Comparison of ENCODE assay signal across 26 cellular contexts in genomic region chr1:29519108-29519507, GRCh38.
DNase-seq lines count a peak whose midpoint lies in the region; ATAC-seq, FAIRE-seq and TF ChIP-seq lines count a peak whose summit lies in the region.
"Had no signal": no experiment of that assay in that cellular context is flagged by ENCODE, and none has a peak within 500 bp of the region (broad histone marks: within the 10 kb centered on the region; RNA-seq: fewer than 3 reads in every experiment).

No MANE protein-coding gene starts in this region.

- TF ChIP-seq POLR2A in H1 (IDR thresholded peaks at IDR 0.05; ENCODE audit: control extremely low read depth in 1 of 2, low read depth in 2 of 2, low read length in 2 of 2): no peak

- no peaks in the 10 kb centered on the region for H3K9me3 Mint-ChIP-seq in progenitor cell of endocrine pancreas (ENCODE audit: low read depth)
- H3K9me3 Mint-ChIP-seq in activated naive CD8-positive, alpha-beta T cell treated with anti-CD3 and anti-CD28 coated beads, Interleukin-2, amount 50 U/mL, for 24 hours: no peaks in the 10 kb centered on the region
- H3K9me3 Mint-ChIP-seq: activated CD8-positive, alpha-beta T cell treated with anti-CD3 and anti-CD28 coated beads for 36 hours; CD4-positive, alpha-beta T cell; endodermal cell; IgD-negative memory B cell had no signal

- no peak overlapping the region for H3K18ac ChIP-seq in H1 (ENCODE audit: extremely low read depth, low read length)

- peaks cover 7% of the 10 kb centered on the region for H3K27me3 Mint-ChIP-seq in progenitor cell of endocrine pancreas
- H3K27me3 Mint-ChIP-seq in activated naive CD8-positive, alpha-beta T cell treated with anti-CD3 and anti-CD28 coated beads, Interleukin-2, amount 50 U/mL, for 24 hours: peaks cover 9% of the 10 kb centered on the region
- H3K27me3 Mint-ChIP-seq: dendritic cell treated with granulocyte-macrophage colony-stimulating factor and Interleukin-4, amounts not matched to agents 40 ng/mL and 50 ng/mL, for 4 days had no signal

- no peak overlapping the region for H2BK12ac ChIP-seq in H1 (ENCODE audit: low read depth, low read length)

- no peak overlapping the region for H4K5ac ChIP-seq in H1 (ENCODE audit: insufficient read length, low read depth, low read length)

- no peaks in the 10 kb centered on the region for H3K79me1 ChIP-seq in H1 (ENCODE audit: low read depth, low read length)

- no peak overlapping the region for H3K4me3 ChIP-seq in RWPE2 (ENCODE audit: severe bottlenecking)
- no peak overlapping the region for H3K4me3 ChIP-seq in H1 (ENCODE audit: extremely low read depth in 1 of 4, insufficient read depth in 2 of 4, low read depth in 3 of 4, low read length in 4 of 4)
- H3K4me3 ChIP-seq: ovary had no signal

- H3K9me3 ChIP-seq in RWPE2 (ENCODE audit: severe bottlenecking): no peaks in the 10 kb centered on the region
- H3K9me3 ChIP-seq in H1 (ENCODE audit: insufficient read depth in 2 of 2, low read depth in 1 of 2, low read length in 1 of 2): no peaks in the 10 kb centered on the region
- H3K9me3 ChIP-seq: ovary, SK-N-SH had no signal

- H2BK15ac ChIP-seq in H1 (ENCODE audit: low read length): no peak overlapping the region

- H3K79me2 ChIP-seq in H1 (ENCODE audit: control insufficient read depth in 1 of 2, insufficient read depth in 2 of 2, low read length in 2 of 2): no peaks in the 10 kb centered on the region

- no peak overlapping the region for H2BK5ac ChIP-seq in H1 (ENCODE audit: low read depth, low read length)

- no peak overlapping the region for H3K23ac ChIP-seq in H1 (ENCODE audit: insufficient read length)

- H2AFZ ChIP-seq in H1 (ENCODE audit: low read length): no peak overlapping the region

- H3K4me2 ChIP-seq in H1 (ENCODE audit: insufficient read depth in 1 of 2, low read depth in 2 of 2, low read length in 2 of 2): no peak overlapping the region
- H3K4me2 ChIP-seq: SK-N-SH had no signal

- no peaks in the 10 kb centered on the region for H3K27me3 ChIP-seq in RWPE2 (ENCODE audit: insufficient read depth, poor library complexity, severe bottlenecking)
- peaks cover 0 to 2% (median 0%) of the 10 kb centered on the region in 4 experiments; a peak in 1 of 7 replicates for H3K27me3 ChIP-seq in H1 (replicated peaks in 1 of 4; ENCODE audit: control insufficient read depth in 3 of 4, extremely low read depth in 1 of 4, insufficient read depth in 3 of 4, low read length in 3 of 4)
- H3K27me3 ChIP-seq: ovary had no signal

- no peak overlapping the region for H2BK120ac ChIP-seq in H1 (replicated peaks; ENCODE audit: low read depth, low read length)

- no peak for TF ChIP-seq EP300 in H1 (IDR thresholded peaks at IDR 0.05; ENCODE audit: borderline replicate concordance in 1 of 2, low read depth in 2 of 2, low read length in 2 of 2)

- H3K36me3 Mint-ChIP-seq in progenitor cell of endocrine pancreas (ENCODE audit: insufficient read depth): no peaks in the 10 kb centered on the region
- no peaks in the 10 kb centered on the region for H3K36me3 Mint-ChIP-seq in activated naive CD8-positive, alpha-beta T cell treated with anti-CD3 and anti-CD28 coated beads, Interleukin-2, amount 50 U/mL, for 24 hours (ENCODE audit: low read depth)
- H3K36me3 Mint-ChIP-seq: IgD-negative memory B cell; naive thymus-derived CD4-positive, alpha-beta T cell had no signal

- no peak for FAIRE-seq in H1 (lab: Jason Lieb, UNC)
- FAIRE-seq: D721Med had no signal

- peak; percentile 9 for DNase-seq in D341Med (ENCODE audit: low spot score)
- DNase-seq in RWPE2 (ENCODE audit: low spot score): peak; percentile 11
- no peak for DNase-seq in H1 (ENCODE audit: low read depth in 1 of 2, low spot score in 2 of 2)
- peak; percentile 4 for DNase-seq in progenitor cell of endocrine pancreas (ENCODE audit: low spot score, unreplicated experiment)
- DNase-seq in NCI-H1417 treated with DMSO at 0.1 percent for 48 hours (lab: John Stamatoyannopoulos, UW): no peak
- DNase-seq in activated naive CD8-positive, alpha-beta T cell treated with anti-CD3 and anti-CD28 coated beads, Interleukin-2, amount 50 U/mL, for 24 hours: no peak
- DNase-seq in UCSD-AML1 (lab: John Stamatoyannopoulos, UW; ENCODE audit: unreplicated experiment): no peak
- DNase-seq in SKM-1 (lab: John Stamatoyannopoulos, UW; ENCODE audit: unreplicated experiment): no peak
- DNase-seq: activated CD4-positive, alpha-beta T cell treated with anti-CD3 and anti-CD28 coated beads for 36 hours; activated CD8-positive, alpha-beta T cell treated with anti-CD3 and anti-CD28 coated beads for 36 hours; activated T-cell treated with anti-CD3 and anti-CD28 coated beads, Interleukin-2, amount 50 U/mL, for 1 hour; AML-193; caudate nucleus; CD4-positive, alpha-beta T cell; endodermal cell; foreskin fibroblast; SK-N-SH; stimulated activated CD4-positive, alpha-beta T cell treated with anti-CD3 and anti-CD28 coated beads, Interleukin-2, amount 100 ng/mL, for 24 hours; stimulated activated naive CD8-positive, alpha-beta T cell treated with anti-CD3 and anti-CD28 coated beads, Interleukin-15, Interleukin-2, amounts not matched to agents 100 U/mL and 50 U/mL, for 24 hours; T-helper 17 cell had no signal

- H3K56ac ChIP-seq in H1 (replicated peaks; ENCODE audit: insufficient read length, low read depth, low read length): no peak overlapping the region

- no peak overlapping the region for H3K27ac ChIP-seq in RWPE2 (ENCODE audit: poor library complexity, severe bottlenecking)
- no peak overlapping the region for H3K27ac ChIP-seq in H1 (ENCODE audit: low read depth, low read length)
- H3K27ac ChIP-seq: ovary had no signal

- 84% methylated on average over 6 of the region's 6 CpGs; no CpG with 5 or more reads in 1 of the 2 experiments for WGBS in H1 (ENCODE audit: extremely low coverage in 1 of 2, insufficient coverage in 1 of 2, insufficient read length in 1 of 2, insufficient replicate concordance in 2 of 2, low coverage in 1 of 2, low lambda C conversion rate in 2 of 2, missing lambda C conversion rate in 1 of 2), 2 experiments

- H4K20me1 ChIP-seq in H1 (replicated peaks in 1 of 2; ENCODE audit: control insufficient read depth in 1 of 2, insufficient read depth in 2 of 2, low read length in 2 of 2): no peaks in the 10 kb centered on the region

- H3K36me3 ChIP-seq in RWPE2 (ENCODE audit: low read depth) (no peaks in the 10 kb centered on the region), H1 (ENCODE audit: control insufficient read depth in 2 of 4, insufficient read depth in 4 of 4, low read length in 3 of 4) (no peaks in the 10 kb centered on the region)
- H3K36me3 ChIP-seq: ovary had no signal

- no peak overlapping the region for H3K4ac ChIP-seq in H1 (replicated peaks; ENCODE audit: insufficient read length, low read depth, low read length)

- H2AK5ac ChIP-seq in H1 (ENCODE audit: low read depth, low read length): no peak overlapping the region

- CTCF ChIA-PET in H1 (lab: Charles Lee; ENCODE audit: partially characterized antibody): interaction anchor here (1.4 kb wide), 1 partner anchor 19 kb away, joined by 3 read pairs; no protein-coding TSS in a partner anchor

- TF ChIP-seq CTCF in RWPE2 (IDR thresholded peaks at IDR 0.05; ENCODE audit: poor library complexity, severe bottlenecking) (no peak), H1 (IDR thresholded peaks at IDR 0.05; ENCODE audit: control extremely low read depth in 1 of 3, insufficient read depth in 1 of 3, low read depth in 1 of 3, low read length in 3 of 3) (no peak), progenitor cell of endocrine pancreas (IDR thresholded peaks at IDR 0.05; ENCODE audit: unreplicated experiment) (no peak)

- H3K27ac Mint-ChIP-seq in progenitor cell of endocrine pancreas: no peak overlapping the region
- H3K27ac Mint-ChIP-seq in activated naive CD8-positive, alpha-beta T cell treated with anti-CD3 and anti-CD28 coated beads, Interleukin-2, amount 50 U/mL, for 24 hours: no peak overlapping the region
- H3K27ac Mint-ChIP-seq: activated CD4-positive, alpha-beta T cell treated with anti-CD3 and anti-CD28 coated beads for 36 hours; activated CD8-positive, alpha-beta T cell treated with anti-CD3 and anti-CD28 coated beads for 36 hours; CD4-positive, alpha-beta T cell; dendritic cell treated with granulocyte-macrophage colony-stimulating factor and Interleukin-4, amounts not matched to agents 40 ng/mL and 50 ng/mL, for 4 days; endodermal cell; IgD-negative memory B cell; naive thymus-derived CD4-positive, alpha-beta T cell; T-helper 17 cell had no signal

- H3K9ac ChIP-seq in H1 (replicated peaks in 1 of 4; ENCODE audit: extremely low read depth in 1 of 4, low read depth in 3 of 4, low read length in 3 of 4): no peak overlapping the region
- H3K9ac ChIP-seq: SK-N-SH had no signal

- H2BK20ac ChIP-seq in H1 (ENCODE audit: low read length): no peak overlapping the region

- H3K4me1 ChIP-seq in RWPE2 (ENCODE audit: insufficient read depth, poor library complexity, severe bottlenecking) (no peaks in the 10 kb centered on the region), H1 (replicated peaks in 1 of 4; ENCODE audit: control insufficient read depth in 3 of 4, insufficient read depth in 4 of 4, low read length in 3 of 4) (peaks cover 0 to 3% (median 2%) of the 10 kb centered on the region in 4 experiments; a peak in 1 of 7 replicates)

- no peaks in the 10 kb centered on the region for H3K23me2 ChIP-seq in H1 (ENCODE audit: low read depth, low read length)

- no peak overlapping the region for H3K14ac ChIP-seq in H1 (ENCODE audit: insufficient read length)

- TF ChIP-seq RAD21 in H1 (IDR thresholded peaks at IDR 0.05 in 1 of 2, conservative IDR thresholded peaks at IDR 0.05 in 1 of 2; ENCODE audit: low read depth in 2 of 2, low read length in 2 of 2): no peak

- peak overlapping the region; percentile 37; the same call in 1 of the 2 replicates for H4K8ac ChIP-seq in H1 (ENCODE audit: extremely low read depth, insufficient read depth, low read length)

- H3K4me1 Mint-ChIP-seq in progenitor cell of endocrine pancreas (ENCODE audit: low read depth): peaks cover 4% of the 10 kb centered on the region
- no peaks in the 10 kb centered on the region for H3K4me1 Mint-ChIP-seq in activated naive CD8-positive, alpha-beta T cell treated with anti-CD3 and anti-CD28 coated beads, Interleukin-2, amount 50 U/mL, for 24 hours
- H3K4me1 Mint-ChIP-seq: activated CD4-positive, alpha-beta T cell treated with anti-CD3 and anti-CD28 coated beads for 36 hours; IgD-negative memory B cell; naive thymus-derived CD4-positive, alpha-beta T cell had no signal

- no peak overlapping the region for H3K4me3 Mint-ChIP-seq in progenitor cell of endocrine pancreas (ENCODE audit: low read depth)
- H3K4me3 Mint-ChIP-seq in activated naive CD8-positive, alpha-beta T cell treated with anti-CD3 and anti-CD28 coated beads, Interleukin-2, amount 50 U/mL, for 24 hours: no peak overlapping the region
- H3K4me3 Mint-ChIP-seq: activated CD4-positive, alpha-beta T cell treated with anti-CD3 and anti-CD28 coated beads for 36 hours; activated CD8-positive, alpha-beta T cell treated with anti-CD3 and anti-CD28 coated beads for 36 hours; CD4-positive, alpha-beta T cell; dendritic cell treated with granulocyte-macrophage colony-stimulating factor and Interleukin-4, amounts not matched to agents 40 ng/mL and 50 ng/mL, for 4 days; endodermal cell; IgD-negative memory B cell; naive thymus-derived CD4-positive, alpha-beta T cell; T-helper 17 cell had no signal

- POLR2A ChIA-PET in H1 (lab: Charles Lee; ENCODE audit: partially characterized antibody): no interaction called here

- no peak overlapping the region for H4K91ac ChIP-seq in H1 (replicated peaks; ENCODE audit: insufficient read length, low read length)

- no peak for ATAC-seq in RWPE2 (ENCODE audit: low read depth)
- ATAC-seq in activated naive CD8-positive, alpha-beta T cell treated with anti-CD3 and anti-CD28 coated beads, Interleukin-2, amount 50 U/mL, for 24 hours: no peak
- ATAC-seq: activated CD4-positive, alpha-beta T cell treated with anti-CD3 and anti-CD28 coated beads for 36 hours; activated CD8-positive, alpha-beta T cell treated with anti-CD3 and anti-CD28 coated beads for 36 hours; esophagus mucosa; naive thymus-derived CD4-positive, alpha-beta T cell; stimulated activated naive CD8-positive, alpha-beta T cell treated with anti-CD3 and anti-CD28 coated beads, Interleukin-15, Interleukin-2, amounts not matched to agents 100 U/mL and 50 U/mL, for 24 hours; T-helper 17 cell had no signal

Comparison
In these comparisons a context has a peak if more than half of its experiments do, and no peak if none do; other contexts are left out.
1. DNase-seq: peak in D341Med (single experiment), RWPE2 (single experiment) and progenitor cell of endocrine pancreas (single experiment); none in H1 (0 of 2), NCI-H1417 treated with DMSO at 0.1 percent for 48 hours (single experiment), activated naive CD8-positive, alpha-beta T cell treated with anti-CD3 and anti-CD28 coated beads, Interleukin-2, amount 50 U/mL, for 24 hours (single experiment), UCSD-AML1 (single experiment) and SKM-1 (single experiment).